20 cellular contexts compared by ENCODE assay signal in the genomic region with DNA sequence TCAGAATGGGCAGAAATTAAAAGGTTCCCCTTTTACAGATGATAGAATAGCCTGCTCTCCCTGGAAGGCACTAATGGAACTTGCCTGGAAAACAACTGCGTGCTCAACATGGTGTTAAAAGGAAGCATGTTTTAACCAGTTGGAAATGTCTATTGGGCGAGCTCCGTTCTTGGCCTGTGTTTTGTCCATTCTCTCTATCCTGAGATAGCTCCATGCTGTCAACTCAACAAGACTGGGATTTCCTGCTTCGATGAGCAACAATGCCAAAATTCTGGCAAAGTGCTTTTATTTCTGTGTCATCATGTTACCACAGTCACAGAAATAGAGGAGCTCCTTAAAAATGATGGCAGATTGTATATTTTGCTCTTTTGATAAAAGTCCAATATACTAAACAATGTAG.
DNase-seq lines count a peak whose midpoint lies in the region; ATAC-seq and TF ChIP-seq lines count a peak whose summit lies in the region.
"Had no signal": no experiment of that assay in that cellular context is flagged by ENCODE, and none has a peak within 500 bp of the region (broad histone marks: within the 10 kb centered on the region; RNA-seq: fewer than 3 reads in every experiment).

No MANE protein-coding gene starts in this region.

- H4K8ac ChIP-seq in mesenchymal stem cell (ENCODE audit: low read length) = no peak overlapping the region

- peak; percentile 19 for DNase-seq in Daoy (ENCODE audit: low read depth)
- peak; percentile 27 for DNase-seq in NCI-H226
- DNase-seq in epithelial cell of prostate (ENCODE audit: low read depth, low spot score) = no peak
- no peak for DNase-seq in mesenchymal stem cell
- DNase-seq in NCI-H82 treated with DMSO at 0.1 percent for 48 hours (lab: John Stamatoyannopoulos, UW; ENCODE audit: unreplicated experiment) = no peak
- no peak for DNase-seq in glutamatergic neuron
- DNase-seq: activated CD8-positive, alpha-beta T cell treated with anti-CD3 and anti-CD28 coated beads for 36 hours; activated effector memory CD4-positive, alpha-beta T cell treated with Interleukin-2 at 50 U/mL for 16 hours; anterior cingulate cortex; dermis blood vessel endothelial cell; DMS79 treated with DMSO at 0.1 percent for 48 hours; NCI-H187 treated with DMSO at 0.1 percent for 48 hours; NCI-H524; OCI-M1 had no signal

- no peaks in the 10 kb centered on the region for H3K36me3 Mint-ChIP-seq in glutamatergic neuron (ENCODE audit: unreplicated experiment)
- H3K36me3 Mint-ChIP-seq: stimulated activated memory B cell treated with anti-CD40 and anti-IgM and Interleukin-4, amounts not matched to agents 10 μg/mL and 1 μg/mL and 100 μg/mL, for 72 hours had no signal

- ATAC-seq in HG03565 (IDR thresholded peaks at IDR 0.05; ENCODE audit: unreplicated experiment) (no peak), GM19324 (IDR thresholded peaks at IDR 0.05; ENCODE audit: low FRiP score, unreplicated experiment) (no peak)
- ATAC-seq: activated CD8-positive, alpha-beta T cell treated with anti-CD3 and anti-CD28 coated beads for 36 hours; stimulated activated memory B cell treated with anti-CD40 and anti-IgM and Interleukin-4, amounts not matched to agents 10 μg/mL and 1 μg/mL and 100 μg/mL, for 72 hours had no signal

- H3K79me1 ChIP-seq in mesenchymal stem cell (replicated peaks; ENCODE audit: low read length, poor library complexity, severe bottlenecking) = no peaks in the 10 kb centered on the region

- H3K9me3 ChIP-seq in mesenchymal stem cell (ENCODE audit: control insufficient read depth, low read length) = no peaks in the 10 kb centered on the region

- no peak overlapping the region for H3K27ac Mint-ChIP-seq in glutamatergic neuron (ENCODE audit: unreplicated experiment)
- H3K27ac Mint-ChIP-seq: activated CD8-positive, alpha-beta T cell treated with anti-CD3 and anti-CD28 coated beads for 36 hours; stimulated activated memory B cell treated with anti-CD40 and anti-IgM and Interleukin-4, amounts not matched to agents 10 μg/mL and 1 μg/mL and 100 μg/mL, for 72 hours had no signal

- H3K23ac ChIP-seq in mesenchymal stem cell (ENCODE audit: low read length in 2 of 2) = no peak overlapping the region

- H2BK5ac ChIP-seq in mesenchymal stem cell (ENCODE audit: low read depth, low read length, poor library complexity, severe bottlenecking) = no peak overlapping the region

- H3K4me3 Mint-ChIP-seq in glutamatergic neuron (ENCODE audit: unreplicated experiment) = no peak overlapping the region
- H3K4me3 Mint-ChIP-seq: activated CD8-positive, alpha-beta T cell treated with anti-CD3 and anti-CD28 coated beads for 36 hours; stimulated activated memory B cell treated with anti-CD40 and anti-IgM and Interleukin-4, amounts not matched to agents 10 μg/mL and 1 μg/mL and 100 μg/mL, for 72 hours had no signal

- no peak overlapping the region for H3K18ac ChIP-seq in mesenchymal stem cell (ENCODE audit: low read depth in 1 of 2, low read length in 2 of 2)

- H3K36me3 ChIP-seq in mesenchymal stem cell (ENCODE audit: control insufficient read depth in 1 of 2, insufficient read depth in 2 of 2, low read depth in 1 of 2, low read length in 2 of 2) = no peaks in the 10 kb centered on the region

- H2BK12ac ChIP-seq in mesenchymal stem cell (ENCODE audit: low read length in 2 of 2) = peak overlapping the region in 1 of 2 experiments; percentile 48

- peaks cover 2% of the 10 kb centered on the region for H3K4me1 Mint-ChIP-seq in glutamatergic neuron (ENCODE audit: low read depth, unreplicated experiment)
- H3K4me1 Mint-ChIP-seq: stimulated activated memory B cell treated with anti-CD40 and anti-IgM and Interleukin-4, amounts not matched to agents 10 μg/mL and 1 μg/mL and 100 μg/mL, for 72 hours had no signal

- H2AK5ac ChIP-seq in mesenchymal stem cell (ENCODE audit: low read length, severe bottlenecking) = no peak overlapping the region

- H3K4me1 ChIP-seq in mesenchymal stem cell (ENCODE audit: control insufficient read depth, insufficient read depth, low read depth, low read length) = peaks cover 2% of the 10 kb centered on the region

- H3K4ac ChIP-seq in mesenchymal stem cell (ENCODE audit: low read depth in 1 of 2, low read length in 2 of 2) = no peak overlapping the region

- H2BK120ac ChIP-seq in mesenchymal stem cell (ENCODE audit: low read depth, low read length) = no peak overlapping the region

- peak overlapping the region in 1 of 2 experiments; percentile 28 for H3K4me3 ChIP-seq in mesenchymal stem cell (ENCODE audit: insufficient read depth in 1 of 2, low read depth in 1 of 2, low read length in 2 of 2)
- H3K4me3 ChIP-seq: skin epidermis had no signal

- no peaks in the 10 kb centered on the region for H3K27me3 ChIP-seq in mesenchymal stem cell (ENCODE audit: control insufficient read depth in 1 of 2, insufficient read depth in 1 of 2, low read length in 2 of 2)

- peak overlapping the region; percentile 64 for H3K9ac ChIP-seq in mesenchymal stem cell (ENCODE audit: low read length)

- H3K27ac ChIP-seq in epithelial cell of prostate (peak overlapping the region; percentile 13), mesenchymal stem cell (ENCODE audit: low read length, poor library complexity, severe bottlenecking) (no peak overlapping the region)
- H3K27ac ChIP-seq: C4-2B, skin epidermis, VCaP had no signal

- H3K9me3 Mint-ChIP-seq in glutamatergic neuron (ENCODE audit: unreplicated experiment) = no peaks in the 10 kb centered on the region
- H3K9me3 Mint-ChIP-seq: activated CD8-positive, alpha-beta T cell treated with anti-CD3 and anti-CD28 coated beads for 36 hours; stimulated activated memory B cell treated with anti-CD40 and anti-IgM and Interleukin-4, amounts not matched to agents 10 μg/mL and 1 μg/mL and 100 μg/mL, for 72 hours had no signal

- no peak overlapping the region for H2AFZ ChIP-seq in mesenchymal stem cell (ENCODE audit: low read depth, low read length)

- no peak overlapping the region for H2BK15ac ChIP-seq in mesenchymal stem cell (ENCODE audit: low read depth, poor library complexity, severe bottlenecking)

- no peaks in the 10 kb centered on the region for H3K27me3 Mint-ChIP-seq in glutamatergic neuron (ENCODE audit: unreplicated experiment)

- H3K4me2 ChIP-seq in mesenchymal stem cell (ENCODE audit: low read length, poor library complexity, severe bottlenecking) = no peak overlapping the region

- no peak for TF ChIP-seq CTCF in glutamatergic neuron (IDR thresholded peaks at IDR 0.05; ENCODE audit: partially characterized antibody, unreplicated experiment)

- H4K91ac ChIP-seq in mesenchymal stem cell (ENCODE audit: low read length) = no peak overlapping the region

- H3K14ac ChIP-seq in mesenchymal stem cell (ENCODE audit: low read length in 2 of 2) = no peak overlapping the region

- 82% methylated on average over 4 of the region's 4 CpGs for WGBS in mesenchymal stem cell

Comparison
In these comparisons a context has a peak if more than half of its experiments do, and no peak if none do; other contexts are left out.
1. DNase-seq: peak in Daoy (single experiment) and NCI-H226 (single experiment); none in epithelial cell of prostate (single experiment), mesenchymal stem cell (single experiment), NCI-H82 treated with DMSO at 0.1 percent for 48 hours (single experiment) and glutamatergic neuron (single experiment).